ENCODE assay signal across 23 cellular contexts in genomic region chr16:10202650-10203049, GRCh38. TPM values are rescaled to one million over a fixed set of nuclear protein-coding genes. Genes with fewer than 3 reads are reported as not detected.
DNase-seq lines count a peak whose midpoint lies in the region; ATAC-seq and TF ChIP-seq lines count a peak whose summit lies in the region.
"Had no signal": no experiment of that assay in that cellular context is flagged by ENCODE, and none has a peak within 500 bp of the region (broad histone marks: within the 10 kb centered on the region; RNA-seq: fewer than 3 reads in every experiment).

No MANE protein-coding gene starts in this region.

- POLR2A ChIA-PET in WTC11 (lab: Charles Lee): no interaction called here

- H3K4me2 ChIP-seq in KMS-11 (no peak overlapping the region), smooth muscle cell (no peak overlapping the region)

- peaks cover 20% of the 10 kb centered on the region for H3K9me3 Mint-ChIP-seq in WTC11
- H3K9me3 Mint-ChIP-seq: activated CD8-positive, alpha-beta T cell treated with anti-CD3 and anti-CD28 coated beads for 36 hours; stimulated activated naive CD8-positive, alpha-beta T cell treated with anti-CD3 and anti-CD28 coated beads, Interleukin-15, Interleukin-2, amounts not matched to agents 100 ng/mL and 50 ng/mL, for 24 hours had no signal

- H3K4me3 Mint-ChIP-seq in WTC11: no peak overlapping the region
- H3K4me3 Mint-ChIP-seq: activated CD8-positive, alpha-beta T cell treated with anti-CD3 and anti-CD28 coated beads for 36 hours; stimulated activated naive CD8-positive, alpha-beta T cell treated with anti-CD3 and anti-CD28 coated beads, Interleukin-15, Interleukin-2, amounts not matched to agents 100 ng/mL and 50 ng/mL, for 24 hours had no signal

- H3K4me1 ChIP-seq in KMS-11 (ENCODE audit: low read depth, poor library complexity, severe bottlenecking) (no peaks in the 10 kb centered on the region), smooth muscle cell (ENCODE audit: low read depth) (no peaks in the 10 kb centered on the region), right atrium auricular region (no peaks in the 10 kb centered on the region)
- H3K4me1 ChIP-seq: breast epithelium, esophagus squamous epithelium, spleen, thyroid gland had no signal

- TF ChIP-seq CTCF in KMS-11 (conservative IDR thresholded peaks at IDR 0.05; ENCODE audit: low read depth, low read length) (peak; percentile 54), WTC11 (IDR thresholded peaks at IDR 0.05) (no peak; the same call in 1 of the 2 replicates), smooth muscle cell (IDR thresholded peaks at IDR 0.05; ENCODE audit: borderline replicate concordance, insufficient read depth, poor library complexity, severe bottlenecking) (peak; percentile 9), dorsolateral prefrontal cortex (IDR thresholded peaks at IDR 0.05 in 54 of 56, conservative IDR thresholded peaks at IDR 0.05 in 2 of 56; ENCODE audit: low read depth in 1 of 56, partially characterized antibody in 56 of 56) (peak in 3 of 56 donors; percentile 11 to 13 (median 13)), right atrium auricular region (IDR thresholded peaks at IDR 0.05) (no peak)

- WGBS in smooth muscle cell (ENCODE audit: low lambda C conversion rate): 84% methylated on average over 1 of the region's 1 CpG

- H3K27ac ChIP-seq in KMS-11 (no peak overlapping the region), smooth muscle cell (ENCODE audit: low read depth) (no peak overlapping the region), dorsolateral prefrontal cortex (no peak overlapping the region), right atrium auricular region (no peak overlapping the region)
- H3K27ac ChIP-seq: breast epithelium, esophagus squamous epithelium, spleen, thyroid gland had no signal

- DNase-seq in NCI-H748 (lab: John Stamatoyannopoulos, UW; ENCODE audit: unreplicated experiment) (peak; percentile 3), NCI-H748 treated with DMSO at 0.1 percent for 48 hours (lab: John Stamatoyannopoulos, UW) (no peak), WTC11 (ENCODE audit: low spot score) (peak; percentile 19), smooth muscle cell (lab: John Stamatoyannopoulos, UW; ENCODE audit: unreplicated experiment) (no peak), dorsolateral prefrontal cortex (no peak), NCI-H2081 (lab: John Stamatoyannopoulos, UW) (no peak), right atrium auricular region (ENCODE audit: low spot score) (no peak)
- DNase-seq: 8988T; activated CD8-positive, alpha-beta T cell treated with anti-CD3 and anti-CD28 coated beads for 36 hours; activated gamma-delta T cell; activated T-cell treated with anti-CD3 and anti-CD28 coated beads for 4 hours; esophagus squamous epithelium; kidney glomerular epithelial cell; NCI-H1694; NCI-H345; nucleus accumbens; spleen; stimulated activated CD4-positive, alpha-beta T cell treated with anti-CD3 and anti-CD28 coated beads, Interleukin-4, amount 100 ng/mL, for 4 hours; T1000; thyroid gland had no signal

- no peak for ATAC-seq in WTC11
- ATAC-seq: activated CD8-positive, alpha-beta T cell treated with anti-CD3 and anti-CD28 coated beads for 36 hours had no signal

- H3K9me3 ChIP-seq in smooth muscle cell (replicated peaks; ENCODE audit: low read depth) (no peaks in the 10 kb centered on the region), right atrium auricular region (peaks cover 0 to 9% of the 10 kb centered on the region in 2 donors)
- H3K9me3 ChIP-seq: thyroid gland had no signal

- intact Hi-C loops in dorsolateral prefrontal cortex (cut with DNase I): no loop called here

- no peaks in the 10 kb centered on the region for H3K27me3 ChIP-seq in KMS-11 (ENCODE audit: insufficient read depth, low read depth)
- H3K27me3 ChIP-seq in smooth muscle cell (ENCODE audit: low read depth): no peaks in the 10 kb centered on the region
- H3K27me3 ChIP-seq in dorsolateral prefrontal cortex: peaks cover 0 to 3% (median 0%) of the 10 kb centered on the region in 45 donors
- no peaks in the 10 kb centered on the region for H3K27me3 ChIP-seq in right atrium auricular region
- H3K27me3 ChIP-seq: breast epithelium, thyroid gland had no signal

- H3K9ac ChIP-seq in KMS-11: no peak overlapping the region
- no peak overlapping the region for H3K9ac ChIP-seq in smooth muscle cell (ENCODE audit: low read depth)

- no peaks in the 10 kb centered on the region for H4K20me1 ChIP-seq in KMS-11 (ENCODE audit: insufficient read depth)
- H4K20me1 ChIP-seq in smooth muscle cell (ENCODE audit: low read depth): no peaks in the 10 kb centered on the region

- H2AFZ ChIP-seq in KMS-11 (ENCODE audit: low read depth) (no peak overlapping the region), smooth muscle cell (ENCODE audit: low read depth) (no peak overlapping the region)

- no peaks in the 10 kb centered on the region for H3F3A ChIP-seq in smooth muscle cell (ENCODE audit: low read depth)

- no peak overlapping the region for H3K4me3 ChIP-seq in KMS-11 (IDR thresholded peaks at IDR 0.05; ENCODE audit: insufficient read depth, low read depth, low read length)
- no peak overlapping the region for H3K4me3 ChIP-seq in smooth muscle cell
- H3K4me3 ChIP-seq in dorsolateral prefrontal cortex: no peak overlapping the region
- no peak overlapping the region for H3K4me3 ChIP-seq in right atrium auricular region
- H3K4me3 ChIP-seq: breast epithelium, esophagus squamous epithelium, spleen, thyroid gland had no signal

- no peaks in the 10 kb centered on the region; the same call in 1 of the 2 replicates for H3K27me3 Mint-ChIP-seq in WTC11 (ENCODE audit: low read depth)

- H3K36me3 ChIP-seq in KMS-11 (ENCODE audit: insufficient read depth) (no peaks in the 10 kb centered on the region), smooth muscle cell (ENCODE audit: low read depth) (no peaks in the 10 kb centered on the region), right atrium auricular region (no peaks in the 10 kb centered on the region)
- H3K36me3 ChIP-seq: breast epithelium, esophagus squamous epithelium, spleen, thyroid gland had no signal

- H3K4me1 Mint-ChIP-seq in WTC11: no peaks in the 10 kb centered on the region

- peaks cover 6% of the 10 kb centered on the region; the same call in 1 of the 2 replicates for H3K36me3 Mint-ChIP-seq in WTC11

- no peaks in the 10 kb centered on the region for H3K79me2 ChIP-seq in KMS-11 (ENCODE audit: insufficient read depth, low read depth)
- no peaks in the 10 kb centered on the region for H3K79me2 ChIP-seq in smooth muscle cell (ENCODE audit: low read depth)

- no peak overlapping the region for H3K27ac Mint-ChIP-seq in WTC11
- H3K27ac Mint-ChIP-seq: activated CD8-positive, alpha-beta T cell treated with anti-CD3 and anti-CD28 coated beads for 36 hours; stimulated activated naive CD8-positive, alpha-beta T cell treated with anti-CD3 and anti-CD28 coated beads, Interleukin-15, Interleukin-2, amounts not matched to agents 100 ng/mL and 50 ng/mL, for 24 hours had no signal

- CTCF ChIA-PET in WTC11 (lab: Charles Lee): interaction anchor here (1.0 to 1.1 kb wide), 5 partner anchors 13 to 947 kb away, joined by 3 to 6 read pairs (median 3); partner anchors contain the start of gene GRIN2A

TF ChIP-seq in WTC11, 78 proteins besides CTCF, POLR2A, EP300 and RAD21:
- no peak for TF ChIP-seq NFATC4 (CRISPR knock-in tag; IDR thresholded peaks at IDR 0.05)

RNA-seq across cellular contexts. Expression of gene GRIN2A, which starts 20.4 kb away (rescaled TPM):
- 3.5 to 4.5 TPM (median 4.0 TPM) in 3 replicates for total RNA-seq in WTC11 (2021)
- 0.13 and 0.36 TPM in 2 replicates for total RNA-seq in smooth muscle cell
- 0.02 and 0.04 TPM in 2 replicates for polyA plus RNA-seq in smooth muscle cell
- 100 to 1,000 TPM in 115 of 120 experiments, 10 to 100 TPM in 5; 52.1 to 201 (median 143) TPM for total RNA-seq in dorsolateral prefrontal cortex
- 1 to 10 TPM; 3.8 to 7.4 TPM for total RNA-seq in right atrium auricular region
- total RNA-seq: activated CD8-positive, alpha-beta T cell treated with anti-CD3 and anti-CD28 coated beads for 36 hours had no signal

Comparison
In these comparisons a context has a peak if more than half of its experiments do, and no peak if none do; other contexts are left out.
1. DNase-seq: peak in NCI-H748 (single experiment) and WTC11 (single experiment); none in NCI-H748 treated with DMSO at 0.1 percent for 48 hours (single experiment), smooth muscle cell (single experiment), dorsolateral prefrontal cortex (0 of 10), NCI-H2081 (0 of 2) and right atrium auricular region (single experiment).
2. CTCF ChIP-seq: peak in KMS-11 (single experiment) and smooth muscle cell (single experiment); none in WTC11 (single experiment) and right atrium auricular region (0 of 2).